In genomic region chr2:230902180-230902899, GRCh38 we compare ENCODE assay signal across 9 cellular contexts. TPM values are rescaled to one million over a fixed set of nuclear protein-coding genes. Genes with fewer than 3 reads are reported as not detected.
A peak's percentile ranks its signal among the peaks of the same experiment; 100 is the strongest.
DNase-seq lines count a peak whose midpoint lies in the region; ATAC-seq and TF ChIP-seq lines count a peak whose summit lies in the region.
"Had no signal": no experiment of that assay in that cellular context is flagged by ENCODE, and none has a peak within 500 bp of the region (broad histone marks: within the 10 kb centered on the region; RNA-seq: fewer than 3 reads in every experiment).

No MANE protein-coding gene starts in this region.

- intact Hi-C loops in Right ventricle myocardium superior (cut with DNase I): loop anchor here (2.0 kb wide), 1 partner anchor 84 kb away; no protein-coding TSS in a partner anchor

- no peaks in the 10 kb centered on the region for H3K9me3 ChIP-seq in right atrium auricular region

- H3K36me3 ChIP-seq in right atrium auricular region: no peaks in the 10 kb centered on the region

- TF ChIP-seq CTCF in right atrium auricular region (IDR thresholded peaks at IDR 0.05): peak in 1 of 2 donors; percentile 66

- peaks cover 0 to 3% of the 10 kb centered on the region in 2 donors for H3K27me3 ChIP-seq in right atrium auricular region

- DNase-seq in Right ventricle myocardium superior (no peak), right atrium auricular region (ENCODE audit: low spot score) (no peak), NCI-H1930 (lab: John Stamatoyannopoulos, UW) (peak; percentile 28 to 47), ecto neural progenitor cell (ENCODE audit: low spot score) (peak; percentile 60), mesenteric fat pad (ENCODE audit: low spot score) (peak; percentile 30)
- peak; percentile 35 for DNase-seq in activated CD4-positive, alpha-beta T cell treated with anti-CD3 and anti-CD28 coated beads for 1 hour

- H3K4me1 ChIP-seq in right atrium auricular region: no peaks in the 10 kb centered on the region

- peak; percentile 64 for ATAC-seq in Right ventricle myocardium superior (ENCODE audit: poor library complexity)
- ATAC-seq in HG02610 (IDR thresholded peaks at IDR 0.05; ENCODE audit: unreplicated experiment): peak; percentile 69
- ATAC-seq in GM18870 (IDR thresholded peaks at IDR 0.05; ENCODE audit: unreplicated experiment): no peak

- H3K4me3 ChIP-seq in right atrium auricular region: no peak overlapping the region

- no peak overlapping the region for H3K27ac ChIP-seq in right atrium auricular region

RNA-seq across cellular contexts. Expression of gene GPR55, which starts 22.7 kb away (rescaled TPM):
- not detected for total RNA-seq in Right ventricle myocardium superior
- total RNA-seq in right atrium auricular region: not detected
- 0.22 TPM for total RNA-seq in mesenteric fat pad
- total RNA-seq: skeletal muscle tissue had no signal

RNA-seq across cellular contexts. Expression of gene ITM2C, which starts 37.6 kb away (rescaled TPM):
- 25.3 TPM for total RNA-seq in Right ventricle myocardium superior
- total RNA-seq in right atrium auricular region: 10 to 100 TPM; 35.8 to 38.3 TPM
- total RNA-seq in mesenteric fat pad: 27.1 TPM

Comparison
In these comparisons a context has a peak if more than half of its experiments do, and no peak if none do; other contexts are left out.
1. DNase-seq: peak in NCI-H1930 (2 of 2), activated CD4-positive, alpha-beta T cell treated with anti-CD3 and anti-CD28 coated beads for 1 hour (single experiment), ecto neural progenitor cell (single experiment) and mesenteric fat pad (single experiment); none in Right ventricle myocardium superior (single experiment) and right atrium auricular region (single experiment).